ENCODE assay signal across 10 cellular contexts in the genomic region with DNA sequence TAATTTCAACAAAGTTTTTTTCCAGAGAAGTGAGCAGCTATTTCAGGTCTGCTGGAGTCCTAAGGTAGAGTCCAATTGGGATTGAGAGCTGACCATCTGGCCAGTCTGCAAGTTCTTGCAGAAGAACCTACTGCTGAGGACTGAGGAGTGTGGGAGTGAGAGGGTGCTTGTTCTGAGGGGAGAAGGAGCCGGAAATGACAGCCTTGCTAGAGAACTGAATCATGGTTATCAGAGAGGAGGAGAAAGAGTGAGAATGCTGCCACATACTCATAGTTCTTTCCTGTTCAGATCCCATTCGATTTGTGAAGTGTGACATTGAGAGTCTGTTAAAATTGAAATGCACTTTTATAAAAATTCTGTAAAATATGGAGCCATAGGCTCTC.
DNase-seq lines count a peak whose midpoint lies in the region; ATAC-seq, FAIRE-seq and TF ChIP-seq lines count a peak whose summit lies in the region.
"Had no signal": no experiment of that assay in that cellular context is flagged by ENCODE, and none has a peak within 500 bp of the region (broad histone marks: within the 10 kb centered on the region; RNA-seq: fewer than 3 reads in every experiment).

No MANE protein-coding gene starts in this region.

- H3K27ac ChIP-seq in MM.1S (ENCODE audit: low read length) = peak overlapping the region; percentile 81
- no peak overlapping the region for H3K27ac ChIP-seq in K562 (ENCODE audit: extremely low read depth, low read depth, low read length)

- no peaks in the 10 kb centered on the region for H3K79me2 ChIP-seq in MM.1S (ENCODE audit: low read length)
- no peaks in the 10 kb centered on the region for H3K79me2 ChIP-seq in K562 (ENCODE audit: control insufficient read depth, insufficient read depth, low read length)

- H4K20me1 ChIP-seq in MM.1S (ENCODE audit: insufficient read depth, low read length) (no peaks in the 10 kb centered on the region), K562 (replicated peaks; ENCODE audit: control insufficient read depth, insufficient read depth, low read length) (no peaks in the 10 kb centered on the region; the same call in 1 of the 2 replicates)

- H3K4me1 Mint-ChIP-seq in osteocyte (ENCODE audit: unreplicated experiment) = peaks cover 19% of the 10 kb centered on the region

- POLR2A ChIA-PET in K562 (lab: Yijun Ruan, JAX) = interaction anchor here (1.2 kb wide), 1 partner anchor 31 kb away, joined by 3 read pairs; no protein-coding TSS in a partner anchor

- no peak for TF ChIP-seq EP300 in K562 (IDR thresholded peaks at IDR 0.05; ENCODE audit: low read length)

- intact Hi-C loops in K562 (cut with micrococcal nuclease) = no loop called here

- H3K27ac Mint-ChIP-seq in osteocyte (ENCODE audit: unreplicated experiment) = peak overlapping the region; percentile 80

- H3K36me3 Mint-ChIP-seq in osteocyte (ENCODE audit: unreplicated experiment) = no peaks in the 10 kb centered on the region
- H3K36me3 Mint-ChIP-seq: naive B cell had no signal

- no peak for TF ChIP-seq POLR2A in K562 (conservative IDR thresholded peaks at IDR 0.05)

- H3K27me3 ChIP-seq in MM.1S (replicated peaks; ENCODE audit: insufficient read depth, low read length) (no peaks in the 10 kb centered on the region), K562 (ENCODE audit: control insufficient read depth in 2 of 2, insufficient read depth in 2 of 2, low read length in 2 of 2) (no peaks in the 10 kb centered on the region)

- H3K9ac ChIP-seq in MM.1S (ENCODE audit: low read length) = no peak overlapping the region; the same call in 1 of the 2 replicates
- no peak overlapping the region for H3K9ac ChIP-seq in K562 (ENCODE audit: insufficient read depth in 1 of 2, low read depth in 2 of 2, low read length in 2 of 2)

- H3K9me2 ChIP-seq in MM.1S (replicated peaks; ENCODE audit: insufficient read depth, low read length) = no peaks in the 10 kb centered on the region

- H3K36me3 ChIP-seq in MM.1S (replicated peaks; ENCODE audit: insufficient read depth, low read length) = no peaks in the 10 kb centered on the region
- no peaks in the 10 kb centered on the region for H3K36me3 ChIP-seq in K562 (ENCODE audit: control insufficient read depth, insufficient read depth, low read length)

- no TSS peak for BruUV-seq in K562 (replicated peaks; lab: Mats Ljungman, UMichigan)

- FAIRE-seq in K562 (lab: Jason Lieb, UNC) = no peak

- CTCF ChIA-PET in K562 (lab: Yijun Ruan, JAX; ENCODE audit: low intra/inter-chr PET ratio) = no interaction called here

- no peaks in the 10 kb centered on the region for H3K27me3 Mint-ChIP-seq in osteocyte (ENCODE audit: unreplicated experiment)
- H3K27me3 Mint-ChIP-seq: naive B cell had no signal

- H3K9me3 Mint-ChIP-seq in osteocyte (ENCODE audit: unreplicated experiment) = no peaks in the 10 kb centered on the region
- H3K9me3 Mint-ChIP-seq: naive B cell had no signal

- ATAC-seq in GM21381 (IDR thresholded peaks at IDR 0.05; ENCODE audit: unreplicated experiment) (peak; percentile 6), K562 (no peak; the same call in 2 of the 3 replicates)

- H3K4me2 ChIP-seq in MM.1S (ENCODE audit: low read depth, low read length) (peak overlapping the region; percentile 70), K562 (ENCODE audit: insufficient read depth, low read length) (no peak overlapping the region)

- H2AFZ ChIP-seq in MM.1S (ENCODE audit: low read length) = 0 out of 2 replicates have a peak overlapping the region, but pooled peaks have one; percentile 27
- no peak overlapping the region for H2AFZ ChIP-seq in K562 (ENCODE audit: low read depth, low read length)

- no peak for TF ChIP-seq CTCF in MM.1S (IDR thresholded peaks at IDR 0.05; ENCODE audit: low read length)
- TF ChIP-seq CTCF in K562 (IDR thresholded peaks at IDR 0.05 in 2 of 3, conservative IDR thresholded peaks at IDR 0.05 in 1 of 3; ENCODE audit: insufficient read depth in 2 of 3, low read depth in 1 of 3, low read length in 3 of 3) = no peak
- TF ChIP-seq CTCF in osteocyte (IDR thresholded peaks at IDR 0.05) = no peak

- H3K9me3 ChIP-seq in MM.1S (replicated peaks; ENCODE audit: insufficient read depth, low read length) (no peaks in the 10 kb centered on the region), K562 (replicated peaks; ENCODE audit: control insufficient read depth, insufficient read depth, low read depth, low read length) (no peaks in the 10 kb centered on the region)

- in situ Hi-C loops in K562 (cut with MboI) = no loop called here

- 0 out of 2 replicates have a peak overlapping the region, but pooled peaks have one; percentile 12 for H3K4me3 ChIP-seq in MM.1S (ENCODE audit: low read length)
- no peak overlapping the region for H3K4me3 ChIP-seq in K562

- no peak for TF ChIP-seq RAD21 in K562 (CRISPR knock-in tag; conservative IDR thresholded peaks at IDR 0.05 in 1 of 2, IDR thresholded peaks at IDR 0.05 in 1 of 2)

- peak overlapping the region; percentile 65 for H3K4me3 Mint-ChIP-seq in osteocyte (ENCODE audit: unreplicated experiment)

- H3K4me1 ChIP-seq in MM.1S (ENCODE audit: low read length) = peaks cover 37% of the 10 kb centered on the region
- 0 out of 5 replicates have a peak, but pooled peaks cover 0 to 6% of the 10 kb centered on the region in 2 experiments for H3K4me1 ChIP-seq in K562 (replicated peaks in 1 of 2; ENCODE audit: control insufficient read depth in 2 of 2, insufficient read depth in 2 of 2, low read length in 2 of 2)

- no peaks in the 10 kb centered on the region for H3K9me1 ChIP-seq in K562 (ENCODE audit: control insufficient read depth, insufficient read depth, low read length)

- 21% methylated on average over 2 of the region's 2 CpGs for WGBS in K562 (ENCODE audit: insufficient coverage, low coverage, missing lambda C conversion rate)

- DNase-seq in MM.1S (no peak), K562 (ENCODE audit: extremely low read depth in 1 of 4, low spot score in 3 of 4) (peak in 1 of 4 experiments; percentile 26), osteocyte (ENCODE audit: extremely low spot score, unreplicated experiment) (no peak), putamen (ENCODE audit: low spot score) (no peak), NCI-H2107 treated with DMSO at 0.1 percent for 48 hours (lab: John Stamatoyannopoulos, UW; ENCODE audit: unreplicated experiment) (no peak)
- DNase-seq in stimulated activated naive CD4-positive, alpha-beta T cell (lab: John Stamatoyannopoulos, UW) = no peak
- DNase-seq: GF-D8, naive B cell, NCI-H446 treated with DMSO at 0.1 percent for 48 hours had no signal

- peaks cover 24% of the 10 kb centered on the region for H3F3A ChIP-seq in MM.1S (ENCODE audit: insufficient read depth, low read length)

TF ChIP-seq in K562, 482 proteins besides CTCF, POLR2A, EP300 and RAD21:
- TF ChIP-seq GABPA (tag; conservative IDR thresholded peaks at IDR 0.05; ENCODE audit: low read depth) (peak; percentile 45), MTA1 (IDR thresholded peaks at IDR 0.05; ENCODE audit: borderline replicate concordance) (no peak)
